ENCODE assay signal across 8 cellular contexts in the genomic region with DNA sequence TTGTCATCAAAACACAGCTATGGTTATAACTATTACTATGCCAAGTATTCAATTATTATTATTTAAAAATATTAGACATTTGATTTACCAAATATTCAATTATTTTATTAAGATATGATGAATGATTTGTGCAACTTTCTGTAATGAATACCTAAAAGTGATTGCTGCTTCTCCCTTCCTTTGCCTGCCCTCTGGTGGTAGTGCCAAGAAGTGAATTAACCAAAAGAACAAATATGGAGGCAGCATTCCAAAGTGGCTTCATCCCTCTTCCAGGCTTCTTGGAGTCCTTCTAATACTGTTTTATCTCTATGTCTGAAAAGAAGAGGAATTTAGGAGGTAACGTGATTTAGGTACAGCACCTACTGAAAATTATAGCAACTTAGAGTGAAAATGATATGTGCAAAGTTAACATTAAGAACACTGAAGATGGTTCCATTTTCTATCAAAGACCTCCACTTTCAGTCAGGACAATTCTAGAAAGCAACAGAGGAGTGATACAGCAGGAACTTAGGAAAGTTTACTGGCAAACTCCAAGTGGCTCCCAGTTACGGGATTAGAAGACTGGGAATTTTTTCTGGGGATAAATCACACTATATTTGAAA. TPM values are rescaled to one million over a fixed set of nuclear protein-coding genes. Genes with fewer than 3 reads are reported as not detected.
A peak's percentile ranks its signal among the peaks of the same experiment; 100 is the strongest.
DNase-seq lines count a peak whose midpoint lies in the region; ATAC-seq and TF ChIP-seq lines count a peak whose summit lies in the region.

No MANE protein-coding gene starts in this region.

- H2AFZ ChIP-seq in DND-41 (ENCODE audit: low read depth, low read length), result no peak overlapping the region
- H2AFZ ChIP-seq in OCI-LY3 (ENCODE audit: low read depth, low read length), result no peak overlapping the region

- H3K27ac ChIP-seq in 22Rv1, result no peak overlapping the region
- no peak overlapping the region for H3K27ac ChIP-seq in DND-41 (ENCODE audit: low read length)
- no peak overlapping the region for H3K27ac ChIP-seq in OCI-LY3 (ENCODE audit: low read length)

- H3K36me3 ChIP-seq in DND-41 (ENCODE audit: insufficient read depth, low read length) (no peaks in the 10 kb centered on the region), OCI-LY3 (replicated peaks; ENCODE audit: low read depth, low read length) (no peaks in the 10 kb centered on the region)

- peak; percentile 43 for DNase-seq in DND-41
- no peak for DNase-seq in chondrocyte (ENCODE audit: low spot score)
- no peak for DNase-seq in NCI-H2107 (lab: John Stamatoyannopoulos, UW)
- DNase-seq in T1000 (lab: John Stamatoyannopoulos, UW), result no peak
- DNase-seq in left cardiac atrium, result no peak

- no peaks in the 10 kb centered on the region for H3K27me3 Mint-ChIP-seq in chondrocyte (ENCODE audit: low read depth)
- H3K27me3 Mint-ChIP-seq in nephron (ENCODE audit: low read depth), result no peaks in the 10 kb centered on the region

- H3K4me1 Mint-ChIP-seq in chondrocyte (ENCODE audit: low read depth) (peaks cover 3% of the 10 kb centered on the region), nephron (peaks cover 5% of the 10 kb centered on the region)

- H3K4me3 Mint-ChIP-seq in chondrocyte (ENCODE audit: unreplicated experiment), result no peak overlapping the region
- H3K4me3 Mint-ChIP-seq in nephron, result no peak overlapping the region

- ATAC-seq in DND-41 (ENCODE audit: insufficient read depth, low read depth) (no peak), left cardiac atrium (no peak)

- intact Hi-C loops in left cardiac atrium (cut with DNase I), result loop anchor here (10.0 kb wide), 3 partner anchors 174 to 304 kb away; no protein-coding TSS in a partner anchor

- H3K27me3 ChIP-seq in DND-41 (ENCODE audit: insufficient read depth, low read length, poor library complexity) (no peaks in the 10 kb centered on the region), OCI-LY3 (ENCODE audit: low read depth, low read length) (peaks cover 8% of the 10 kb centered on the region)

- H3K9me3 Mint-ChIP-seq in chondrocyte (ENCODE audit: low read depth) (no peaks in the 10 kb centered on the region), nephron (no peaks in the 10 kb centered on the region)

- H3K27ac Mint-ChIP-seq in chondrocyte (ENCODE audit: unreplicated experiment) (no peak overlapping the region), nephron (no peak overlapping the region)

- TF ChIP-seq CTCF in 22Rv1 (IDR thresholded peaks at IDR 0.05), result peak; percentile 90
- peak; percentile 75 for TF ChIP-seq CTCF in DND-41 (IDR thresholded peaks at IDR 0.05; ENCODE audit: borderline replicate concordance, extremely low read depth, low read length, poor library complexity, severe bottlenecking)
- peak; percentile 80 for TF ChIP-seq CTCF in OCI-LY3 (IDR thresholded peaks at IDR 0.05; ENCODE audit: low read depth, low read length)
- peak; percentile 83 for TF ChIP-seq CTCF in chondrocyte (IDR thresholded peaks at IDR 0.05)
- peak; percentile 65 to 67 (median 67) for TF ChIP-seq CTCF in nephron (IDR thresholded peaks at IDR 0.05; ENCODE audit: unreplicated experiment in 3 of 3)

- no peaks in the 10 kb centered on the region for H3K36me3 Mint-ChIP-seq in chondrocyte (ENCODE audit: low read depth)
- peaks cover 33% of the 10 kb centered on the region for H3K36me3 Mint-ChIP-seq in nephron (ENCODE audit: low read depth)

- H3K9ac ChIP-seq in DND-41 (ENCODE audit: low read depth, low read length) (no peak overlapping the region), OCI-LY3 (ENCODE audit: low read length) (no peak overlapping the region)

- no peaks in the 10 kb centered on the region for H3K79me2 ChIP-seq in DND-41 (ENCODE audit: insufficient read depth, low read length)
- no peaks in the 10 kb centered on the region for H3K79me2 ChIP-seq in OCI-LY3 (ENCODE audit: low read length)

- H3K4me2 ChIP-seq in DND-41 (ENCODE audit: insufficient read depth, low read length) (no peak overlapping the region), OCI-LY3 (ENCODE audit: low read length) (peak overlapping the region; percentile 2; the same call in 1 of the 2 replicates)

- no peaks in the 10 kb centered on the region for H4K20me1 ChIP-seq in DND-41 (ENCODE audit: insufficient read depth, low read length)
- no peaks in the 10 kb centered on the region for H4K20me1 ChIP-seq in OCI-LY3 (ENCODE audit: insufficient read depth, low read length)

- H3K4me1 ChIP-seq in DND-41 (ENCODE audit: insufficient read depth, low read length), result peaks cover 29% of the 10 kb centered on the region
- H3K4me1 ChIP-seq in OCI-LY3 (ENCODE audit: low read length), result peaks cover 14% of the 10 kb centered on the region

- H3K4me3 ChIP-seq in DND-41 (ENCODE audit: low read depth in 1 of 2, low read length in 2 of 2) (no peak overlapping the region), OCI-LY3 (ENCODE audit: low read length) (no peak overlapping the region)

- H3K9me3 ChIP-seq in DND-41 (ENCODE audit: insufficient read depth, low read length, severe bottlenecking) (no peaks in the 10 kb centered on the region), OCI-LY3 (ENCODE audit: insufficient read depth, low read length) (no peaks in the 10 kb centered on the region)

RNA-seq across cellular contexts. Expression of a gene that starts 43.0 kb away (rescaled TPM):
- total RNA-seq in chondrocyte (0.63 to 2.2 TPM (median 0.72 TPM) in 3 replicates), left cardiac atrium (10 to 100 TPM in 1 of 2 donors, 1 to 10 TPM in 1; 7.4 to 12.2 TPM)
